ENCODE assay signal across 10 cellular contexts in genomic region chr3:192879346-192880031, GRCh38. TPM values are rescaled to one million over a fixed set of nuclear protein-coding genes. Genes with fewer than 3 reads are reported as not detected.
DNase-seq lines count a peak whose midpoint lies in the region; ATAC-seq and TF ChIP-seq lines count a peak whose summit lies in the region.
"Had no signal": no experiment of that assay in that cellular context is flagged by ENCODE, and none has a peak within 500 bp of the region (broad histone marks: within the 10 kb centered on the region; RNA-seq: fewer than 3 reads in every experiment).

No MANE protein-coding gene starts in this region.

- H3K27ac Mint-ChIP-seq in activated T-cell treated with anti-CD3 and anti-CD28 coated beads, Interleukin-2, amount 50 U/mL, for 72 hours, result no peak overlapping the region

- no peak overlapping the region for H3K4me3 Mint-ChIP-seq in activated T-cell treated with anti-CD3 and anti-CD28 coated beads, Interleukin-2, amount 50 U/mL, for 72 hours

- H3K9me3 Mint-ChIP-seq in activated T-cell treated with anti-CD3 and anti-CD28 coated beads, Interleukin-2, amount 50 U/mL, for 72 hours, result peaks cover 2 to 7% of the 10 kb centered on the region in 2 donors

- peaks cover 1 to 2% of the 10 kb centered on the region in 2 donors for H3K36me3 Mint-ChIP-seq in activated T-cell treated with anti-CD3 and anti-CD28 coated beads, Interleukin-2, amount 50 U/mL, for 72 hours (ENCODE audit: insufficient read depth in 2 of 2)

- no peak for ATAC-seq in activated T-cell treated with anti-CD3 and anti-CD28 coated beads, Interleukin-2, amount 50 U/mL, for 72 hours (replicated peaks in 1 of 2)

- no peaks in the 10 kb centered on the region for H3K4me1 Mint-ChIP-seq in activated T-cell treated with anti-CD3 and anti-CD28 coated beads, Interleukin-2, amount 50 U/mL, for 72 hours (ENCODE audit: low read depth)

- peaks cover 22% of the 10 kb centered on the region for H3K27me3 Mint-ChIP-seq in activated T-cell treated with anti-CD3 and anti-CD28 coated beads, Interleukin-2, amount 50 U/mL, for 72 hours (ENCODE audit: low read depth)

- H3K4me3 ChIP-seq in AG10803 (ENCODE audit: low read length) (no peak overlapping the region), cardiac fibroblast (replicated peaks in 1 of 2; ENCODE audit: low read depth in 2 of 2, low read length in 2 of 2) (no peak overlapping the region)

- TF ChIP-seq CTCF in AG10803 (conservative IDR thresholded peaks at IDR 0.05; ENCODE audit: low read length) (no peak), cardiac fibroblast (IDR thresholded peaks at IDR 0.05; ENCODE audit: low read depth, low read length) (no peak)

- peak; percentile 99 for DNase-seq in AG10803 (ENCODE audit: low read depth)
- DNase-seq in HuH-7.5 (ENCODE audit: low spot score), result peak; percentile 35
- DNase-seq in cardiac fibroblast (ENCODE audit: low read depth in 2 of 2), result peak; percentile 91 to 98
- DNase-seq in left kidney (ENCODE audit: low read depth, low spot score), result peak; percentile 81
- DNase-seq in stimulated activated CD4-positive, alpha-beta T cell treated with anti-CD3 and anti-CD28 coated beads, Interleukin-4, amount 100 ng/mL, for 4 hours, result no peak
- no peak for DNase-seq in activated T-cell treated with anti-CD3 and anti-CD28 coated beads, Interleukin-2, amount 50 U/mL, for 72 hours
- no peak for DNase-seq in NK-92 treated with Interleukin-12 subunit alpha and Interleukin-12 subunit beta, amount 100 ng/mL, for 24 hours (lab: John Stamatoyannopoulos, UW)
- DNase-seq in GM19240 (ENCODE audit: insufficient read length, low spot score), result no peak
- DNase-seq: NCI-H510A treated with DMSO at 0.1 percent for 48 hours; stimulated activated CD4-positive, alpha-beta T cell treated with anti-CD3 and anti-CD28 coated beads, Interleukin-4, amount 100 ng/mL, for 1 hour had no signal

RNA-seq across cellular contexts. Expression of gene MB21D2, which starts 38.2 kb away (rescaled TPM):
- 10 to 100 TPM; 10.5 to 26.9 TPM for total RNA-seq in activated T-cell treated with anti-CD3 and anti-CD28 coated beads, Interleukin-2, amount 50 U/mL, for 72 hours

Comparison
In these comparisons a context has a peak if more than half of its experiments do, and no peak if none do; other contexts are left out.
1. DNase-seq: peak in AG10803 (single experiment), HuH-7.5 (single experiment), cardiac fibroblast (2 of 2) and left kidney (single experiment); none in stimulated activated CD4-positive, alpha-beta T cell treated with anti-CD3 and anti-CD28 coated beads, Interleukin-4, amount 100 ng/mL, for 4 hours (0 of 2), activated T-cell treated with anti-CD3 and anti-CD28 coated beads, Interleukin-2, amount 50 U/mL, for 72 hours (0 of 2), NK-92 treated with Interleukin-12 subunit alpha and Interleukin-12 subunit beta, amount 100 ng/mL, for 24 hours (single experiment) and GM19240 (single experiment).